ENCODE assay signal across 10 cellular contexts in genomic region chr5:59124983-59125960, GRCh38.
DNase-seq lines count a peak whose midpoint lies in the region; ATAC-seq, FAIRE-seq and TF ChIP-seq lines count a peak whose summit lies in the region.
"Had no signal": no experiment of that assay in that cellular context is flagged by ENCODE, and none has a peak within 500 bp of the region (broad histone marks: within the 10 kb centered on the region; RNA-seq: fewer than 3 reads in every experiment).

No MANE protein-coding gene starts in this region.

- H3K4me3 ChIP-seq in brain microvascular endothelial cell (ENCODE audit: low read depth, low read length) = no peak overlapping the region
- no peak overlapping the region for H3K4me3 ChIP-seq in osteoblast (ENCODE audit: insufficient read depth, low read length)

- H3K4me2 ChIP-seq in osteoblast (ENCODE audit: insufficient read depth, low read length) = peak overlapping the region; percentile 62

- TF ChIP-seq CTCF in brain microvascular endothelial cell (IDR thresholded peaks at IDR 0.05; ENCODE audit: low read depth, low read length, missing control alignments) = no peak
- no peak for TF ChIP-seq CTCF in osteoblast (IDR thresholded peaks at IDR 0.05; ENCODE audit: extremely low read depth, low read depth, low read length)

- no peaks in the 10 kb centered on the region for H3K9me3 ChIP-seq in ES-I3 (ENCODE audit: control insufficient read depth, insufficient read depth, low read length)
- H3K9me3 ChIP-seq in osteoblast (ENCODE audit: low read depth, low read length) = no peaks in the 10 kb centered on the region

- H3K27ac ChIP-seq in brain microvascular endothelial cell (peak overlapping the region; percentile 96), osteoblast (ENCODE audit: low read depth, low read length) (peak overlapping the region; percentile 97)

- in situ Hi-C loops in brain microvascular endothelial cell (cut with HindIII; ENCODE audit: low pct_ligation_motif_present, low sequenced_read_pairs) = no loop called here

- peak; percentile 52 for DNase-seq in LHCN-M2 (ENCODE audit: low read depth)
- DNase-seq in brain microvascular endothelial cell = no peak
- DNase-seq in osteoblast (ENCODE audit: insufficient read length, low spot score, missing footprints) = no peak
- no peak for DNase-seq in RCC 7860 (ENCODE audit: low spot score)
- DNase-seq in activated gamma-delta T cell (lab: John Stamatoyannopoulos, UW) = no peak
- no peak for DNase-seq in hippocampal formation (lab: John Stamatoyannopoulos, UW)
- DNase-seq: stimulated activated CD4-positive, alpha-beta T cell treated with anti-CD3 and anti-CD28 coated beads, Interleukin-1b, Interleukin-23, amount 100 ng/mL, for 48 hours had no signal

- H3K27me3 ChIP-seq in brain microvascular endothelial cell (replicated peaks) = no peaks in the 10 kb centered on the region
- no peaks in the 10 kb centered on the region for H3K27me3 ChIP-seq in osteoblast (ENCODE audit: insufficient read depth, low read length)

- no peaks in the 10 kb centered on the region for H3K79me2 ChIP-seq in osteoblast (ENCODE audit: insufficient read depth, low read length)

- H3K9ac ChIP-seq in ES-I3 (ENCODE audit: low read depth, low read length) = peak overlapping the region; percentile 9; the same call in 1 of the 2 replicates

- H3K36me3 ChIP-seq in ES-I3 (ENCODE audit: insufficient read depth, low read length) (no peaks in the 10 kb centered on the region), brain microvascular endothelial cell (replicated peaks) (no peaks in the 10 kb centered on the region), osteoblast (ENCODE audit: insufficient read depth, low read length) (no peaks in the 10 kb centered on the region)

- H4K20me1 ChIP-seq in osteoblast (ENCODE audit: insufficient read depth, low read length) = no peaks in the 10 kb centered on the region

- peak overlapping the region; percentile 83 for H2AFZ ChIP-seq in osteoblast (ENCODE audit: low read length)

- ATAC-seq in HG03196 (IDR thresholded peaks at IDR 0.05; ENCODE audit: unreplicated experiment) = no peak

- H3K4me1 ChIP-seq in ES-I3 (ENCODE audit: insufficient read depth, low read length) (peaks cover 21% of the 10 kb centered on the region), osteoblast (ENCODE audit: insufficient read depth, low read length) (peaks cover 35% of the 10 kb centered on the region)

- no peak for FAIRE-seq in RCC 7860 (lab: Jason Lieb, UNC)
- FAIRE-seq: endometrium had no signal
